In the genomic region with DNA sequence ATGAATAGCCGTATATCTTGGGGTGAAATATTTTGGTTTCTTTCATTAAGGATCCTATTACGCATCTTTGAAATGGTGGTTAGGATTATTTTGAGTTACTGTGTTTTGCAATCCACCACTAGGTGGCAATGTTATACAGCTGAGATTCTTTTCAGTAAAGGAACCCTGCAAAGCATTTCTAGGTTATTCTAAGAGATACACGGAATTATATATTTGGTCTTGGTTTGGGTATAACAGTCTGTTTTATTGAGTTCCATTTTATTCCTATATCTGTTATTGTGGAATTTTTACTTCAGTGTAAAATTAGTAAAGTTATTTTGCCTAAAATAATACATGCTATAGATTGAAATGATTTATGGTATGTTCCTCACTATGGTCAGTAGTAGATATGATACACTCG, we compare ENCODE assay signal across 8 cellular contexts.
DNase-seq lines count a peak whose midpoint lies in the region; ATAC-seq, FAIRE-seq and TF ChIP-seq lines count a peak whose summit lies in the region.

No MANE protein-coding gene starts in this region.

- H3K4me1 Mint-ChIP-seq in activated CD4-positive, alpha-beta memory T cell treated with anti-CD3 and anti-CD28 coated beads for 36 hours (ENCODE audit: low read depth) = no peaks in the 10 kb centered on the region

- H3K27me3 ChIP-seq in small intestine (ENCODE audit: control insufficient read depth in 2 of 2, insufficient read depth in 2 of 2, low read length in 2 of 2) = peaks cover 0 to 4% of the 10 kb centered on the region in 2 donors

- POLR2A ChIA-PET in activated CD4-positive, alpha-beta memory T cell treated with anti-CD3 and anti-CD28 coated beads for 36 hours (lab: Charles Lee) = no interaction called here

- CTCF ChIA-PET in activated CD4-positive, alpha-beta memory T cell treated with anti-CD3 and anti-CD28 coated beads for 36 hours (lab: Charles Lee) = interaction anchor here (0.6 to 1.1 kb wide), 4 partner anchors 10 to 1382 kb away, joined by 4 to 7 read pairs (median 5); no protein-coding TSS in a partner anchor

- H3K4me1 ChIP-seq in small intestine (ENCODE audit: control insufficient read depth in 2 of 2, insufficient read depth in 1 of 2, low read depth in 1 of 2, low read length in 1 of 2) = no peaks in the 10 kb centered on the region

- peaks cover 6% of the 10 kb centered on the region for H3K27me3 Mint-ChIP-seq in activated CD4-positive, alpha-beta memory T cell treated with anti-CD3 and anti-CD28 coated beads for 36 hours

- peak; percentile 11 for DNase-seq in AG09309 (ENCODE audit: low read depth)
- DNase-seq in NCI-H146 treated with DMSO at 0.1 percent for 48 hours (lab: John Stamatoyannopoulos, UW; ENCODE audit: unreplicated experiment) = peak; percentile 39
- DNase-seq in glomerular visceral epithelial cell (ENCODE audit: extremely low spot score) = peak; percentile 45
- peak; percentile 59 for DNase-seq in small intestine
- no peak for DNase-seq in activated CD4-positive, alpha-beta memory T cell treated with anti-CD3 and anti-CD28 coated beads for 36 hours

- 5 to 16% (median 12%) methylated on average over 4 of the region's 4 CpGs for WGBS in small intestine, 3 donors

- H3K9me3 Mint-ChIP-seq in activated CD4-positive, alpha-beta memory T cell treated with anti-CD3 and anti-CD28 coated beads for 36 hours = no peaks in the 10 kb centered on the region

- intact Hi-C loops in activated CD4-positive, alpha-beta memory T cell treated with anti-CD3 and anti-CD28 coated beads for 36 hours (cut with micrococcal nuclease) = loop anchor here (1.0 kb wide), 1 partner anchor 1382 kb away; no protein-coding TSS in a partner anchor

- TF ChIP-seq CTCF in AG09309 (IDR thresholded peaks at IDR 0.05; ENCODE audit: control insufficient read depth, insufficient read depth, low read depth, low read length, missing control alignments) (peak; percentile 68), GM12873 (IDR thresholded peaks at IDR 0.05; ENCODE audit: insufficient read depth, low read depth, low read length, missing control alignments) (peak; percentile 67), VCaP (conservative IDR thresholded peaks at IDR 0.05) (peak; percentile 84)

- no peak overlapping the region for H3K4me3 Mint-ChIP-seq in activated CD4-positive, alpha-beta memory T cell treated with anti-CD3 and anti-CD28 coated beads for 36 hours

- no peak overlapping the region for H3K27ac ChIP-seq in VCaP
- H3K27ac ChIP-seq in small intestine (ENCODE audit: low read depth in 1 of 2, low read length in 1 of 2) = no peak overlapping the region

- ATAC-seq in HG02642 (IDR thresholded peaks at IDR 0.05; ENCODE audit: poor library complexity, unreplicated experiment) = peak; percentile 64

- H3K36me3 Mint-ChIP-seq in activated CD4-positive, alpha-beta memory T cell treated with anti-CD3 and anti-CD28 coated beads for 36 hours = no peaks in the 10 kb centered on the region

- no peak overlapping the region for H3K27ac Mint-ChIP-seq in activated CD4-positive, alpha-beta memory T cell treated with anti-CD3 and anti-CD28 coated beads for 36 hours

- H3K9me3 ChIP-seq in small intestine (ENCODE audit: control insufficient read depth, low read depth) = no peaks in the 10 kb centered on the region

- no peak overlapping the region for H3K4me3 ChIP-seq in AG09309 (ENCODE audit: control insufficient read depth, low read depth, low read length)
- H3K4me3 ChIP-seq in small intestine (ENCODE audit: low read depth in 1 of 2, low read length in 2 of 2) = no peak overlapping the region

- no peaks in the 10 kb centered on the region for H3K36me3 ChIP-seq in small intestine (ENCODE audit: control insufficient read depth in 2 of 2, insufficient read depth in 2 of 2, low read length in 2 of 2)

- FAIRE-seq in small intestine (lab: Jason Lieb, UNC) = no peak
